ENCODE assay signal across 10 cellular contexts in genomic region chr12:113403435-113404415, GRCh38. TPM values are rescaled to one million over a fixed set of nuclear protein-coding genes. Genes with fewer than 3 reads are reported as not detected.
DNase-seq lines count a peak whose midpoint lies in the region; ATAC-seq and TF ChIP-seq lines count a peak whose summit lies in the region.
"Had no signal": no experiment of that assay in that cellular context is flagged by ENCODE, and none has a peak within 500 bp of the region (broad histone marks: within the 10 kb centered on the region; RNA-seq: fewer than 3 reads in every experiment).

A gene with protein sequence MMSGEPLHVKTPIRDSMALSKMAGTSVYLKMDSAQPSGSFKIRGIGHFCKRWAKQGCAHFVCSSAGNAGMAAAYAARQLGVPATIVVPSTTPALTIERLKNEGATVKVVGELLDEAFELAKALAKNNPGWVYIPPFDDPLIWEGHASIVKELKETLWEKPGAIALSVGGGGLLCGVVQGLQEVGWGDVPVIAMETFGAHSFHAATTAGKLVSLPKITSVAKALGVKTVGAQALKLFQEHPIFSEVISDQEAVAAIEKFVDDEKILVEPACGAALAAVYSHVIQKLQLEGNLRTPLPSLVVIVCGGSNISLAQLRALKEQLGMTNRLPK (minus strand): TSS chr12:113403887. CDS start chr12:113399708, 4,179 bp downstream.

- no peaks in the 10 kb centered on the region for H3K4me1 ChIP-seq in RWPE2 (ENCODE audit: insufficient read depth, poor library complexity, severe bottlenecking)

- H3K36me3 ChIP-seq in H7 (replicated peaks; ENCODE audit: control insufficient read depth, insufficient read depth, low read length) (no peaks in the 10 kb centered on the region), RWPE2 (ENCODE audit: low read depth) (no peaks in the 10 kb centered on the region)

- H3K27me3 ChIP-seq in H7 (ENCODE audit: control insufficient read depth, insufficient read depth, low read length) (no peaks in the 10 kb centered on the region), RWPE2 (ENCODE audit: insufficient read depth, poor library complexity, severe bottlenecking) (no peaks in the 10 kb centered on the region)

- no peaks in the 10 kb centered on the region for H3K9me3 ChIP-seq in RWPE2 (ENCODE audit: severe bottlenecking)

- no peak within 1 kb of the TSS for H3K27ac ChIP-seq in RWPE2 (ENCODE audit: poor library complexity, severe bottlenecking)

- TF ChIP-seq CTCF in RWPE2 (IDR thresholded peaks at IDR 0.05; ENCODE audit: poor library complexity, severe bottlenecking), result no peak

- DNase-seq in H7, result peak; percentile 56
- no peak for DNase-seq in RWPE2 (ENCODE audit: low spot score)
- DNase-seq in fibroblast of peridontal ligament (ENCODE audit: extremely low read depth), result peak; percentile 59
- peak; percentile 78 for DNase-seq in pons (ENCODE audit: low spot score)
- DNase-seq in KG1 (lab: John Stamatoyannopoulos, UW), result no peak
- DNase-seq in NCI-H1436 treated with DMSO at 0.1 percent for 48 hours (lab: John Stamatoyannopoulos, UW), result no peak

- peak; percentile 21; the same call in 1 of the 3 replicates for ATAC-seq in RWPE2 (ENCODE audit: low read depth)
- no peak for ATAC-seq in HG02938 (IDR thresholded peaks at IDR 0.05; ENCODE audit: unreplicated experiment)
- no peak for ATAC-seq in HG02759 (IDR thresholded peaks at IDR 0.05; ENCODE audit: unreplicated experiment)
- ATAC-seq: activated T-helper 17 cell treated with anti-CD3 and anti-CD28 coated beads, Interleukin-2, amount 50 U/mL, for 72 hours had no signal

- H3K4me3 ChIP-seq in H7 (ENCODE audit: insufficient read depth, low read depth, low read length), result no peak within 1 kb of the TSS
- no peak within 1 kb of the TSS for H3K4me3 ChIP-seq in RWPE2 (ENCODE audit: severe bottlenecking)

RNA-seq across cellular contexts. Expression of the gene that starts here (rescaled TPM):
- total RNA-seq in H7 (2014; rRNA removed; shearing (Covaris generic)), result 0.33 and 0.66 TPM in 2 replicates
- total RNA-seq: activated T-helper 17 cell treated with anti-CD3 and anti-CD28 coated beads, Interleukin-2, amount 50 U/mL, for 72 hours; kidney epithelial cell had no signal

Comparison
In these comparisons a context has a peak if more than half of its experiments do, and no peak if none do; other contexts are left out.
1. Peak in DNase-seq in H7; RNA of the gene not detected or under 1 TPM.
2. DNase-seq: peak in fibroblast of peridontal ligament (single experiment) and pons (single experiment); none in RWPE2 (single experiment), KG1 (single experiment) and NCI-H1436 treated with DMSO at 0.1 percent for 48 hours (single experiment).